In the genomic region with DNA sequence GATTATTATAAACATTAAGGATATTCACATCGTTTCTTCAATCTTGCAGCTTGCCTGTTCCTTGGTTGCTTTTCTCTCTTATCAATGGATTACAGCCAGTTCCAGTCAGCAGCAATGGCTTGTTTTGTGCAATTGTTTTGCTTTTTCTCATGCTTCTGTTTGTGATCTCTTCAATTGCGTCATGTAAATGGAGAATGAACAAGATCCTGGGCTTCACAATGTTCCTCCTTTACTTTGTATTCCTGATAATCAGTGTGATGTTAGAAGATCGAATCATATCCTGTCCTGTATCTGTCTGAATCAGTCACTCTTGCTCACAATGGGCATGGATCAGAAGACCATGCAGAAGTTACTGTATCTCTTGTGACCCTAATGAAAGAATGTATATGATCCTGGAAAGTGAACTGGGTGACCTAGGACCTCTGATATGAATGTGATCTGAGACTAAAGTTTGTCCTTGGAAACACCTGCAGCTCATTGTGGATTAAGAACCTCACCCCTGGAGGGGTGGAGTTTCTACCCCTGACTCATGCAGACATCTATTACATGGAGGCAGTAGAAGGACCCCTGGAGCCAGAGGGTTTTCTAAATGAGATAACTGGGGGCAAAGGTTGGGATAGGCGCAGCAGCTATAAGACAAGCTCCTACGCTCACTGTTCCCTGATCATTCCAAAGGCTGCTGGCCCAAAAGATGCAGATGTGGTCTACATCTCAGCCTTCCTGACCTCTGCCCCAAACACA, we compare ENCODE assay signal across 18 cellular contexts. TPM values are rescaled to one million over a fixed set of nuclear protein-coding genes. Genes with fewer than 3 reads are reported as not detected.
A peak's percentile ranks its signal among the peaks of the same experiment; 100 is the strongest.
DNase-seq lines count a peak whose midpoint lies in the region; ATAC-seq and TF ChIP-seq lines count a peak whose summit lies in the region.
"Had no signal": no experiment of that assay in that cellular context is flagged by ENCODE, and none has a peak within 500 bp of the region (broad histone marks: within the 10 kb centered on the region; RNA-seq: fewer than 3 reads in every experiment).

No MANE protein-coding gene starts in this region.

- no peak overlapping the region for H2AFZ ChIP-seq in GM23248

- in situ Hi-C loops in GM23248 (cut with MboI) (no loop called here), G401 (cut with HindIII; ENCODE audit: low sequenced_read_pairs) (no loop called here), gastrocnemius medialis (cut with MboI; ENCODE audit: low sequenced_read_pairs in 4 of 4) (no loop called here)

- peak overlapping the region; percentile 49 for H3K27ac ChIP-seq in GM23248
- H3K27ac ChIP-seq in naive thymus-derived CD4-positive, alpha-beta T cell (ENCODE audit: low read depth, low read length): no peak overlapping the region
- H3K27ac ChIP-seq in gastrocnemius medialis: no peak overlapping the region
- H3K27ac ChIP-seq: heart left ventricle, prostate gland, testis had no signal

- H3K4me3 ChIP-seq in GM23248: no peak overlapping the region
- no peak overlapping the region for H3K4me3 ChIP-seq in epithelial cell of esophagus (ENCODE audit: low read length)
- H3K4me3 ChIP-seq in naive thymus-derived CD4-positive, alpha-beta T cell (ENCODE audit: low read length): no peak overlapping the region
- no peak overlapping the region for H3K4me3 ChIP-seq in gastrocnemius medialis
- H3K4me3 ChIP-seq: heart left ventricle, left lung, MG63, Peyer's patch, prostate gland, testis had no signal

- no peaks in the 10 kb centered on the region for H3K9me2 ChIP-seq in GM23248 (ENCODE audit: insufficient read depth)

- H3F3A ChIP-seq in GM23248 (ENCODE audit: insufficient read depth): peaks cover 28% of the 10 kb centered on the region

- 61 to 66% methylated on average over 5 of the region's 5 CpGs for WGBS in GM23248 (ENCODE audit: low coverage in 1 of 2, low lambda C conversion rate in 2 of 2, missing lambda C conversion rate in 2 of 2), 2 experiments

- no peaks in the 10 kb centered on the region for H4K20me1 ChIP-seq in GM23248 (ENCODE audit: insufficient read depth)

- TF ChIP-seq CTCF in activated B cell treated with CpG ODN at 0.5 μM for 24 hours (IDR thresholded peaks at IDR 0.05): no peak
- no peak for TF ChIP-seq CTCF in epithelial cell of esophagus (IDR thresholded peaks at IDR 0.05; ENCODE audit: insufficient read depth, low read depth, low read length, missing control alignments)
- no peak for TF ChIP-seq CTCF in gastrocnemius medialis (IDR thresholded peaks at IDR 0.05 in 4 of 5, conservative IDR thresholded peaks at IDR 0.05 in 1 of 5)

- POLR2A ChIA-PET in activated B cell treated with CpG ODN at 0.5 μM for 24 hours (lab: Charles Lee): interaction anchor here (0.6 kb wide), 1 partner anchor 184 kb away, joined by 4 read pairs; no protein-coding TSS in a partner anchor
- POLR2A ChIA-PET in naive thymus-derived CD4-positive, alpha-beta T cell (lab: Charles Lee): no interaction called here

- H3K9me3 Mint-ChIP-seq in activated B cell treated with CpG ODN at 0.5 μM for 24 hours: no peaks in the 10 kb centered on the region
- peaks cover 0 to 2% (median 0%) of the 10 kb centered on the region in 11 donors for H3K9me3 Mint-ChIP-seq in naive thymus-derived CD4-positive, alpha-beta T cell

- H3K36me3 Mint-ChIP-seq in activated B cell treated with CpG ODN at 0.5 μM for 24 hours (ENCODE audit: low read depth): peaks cover 74% of the 10 kb centered on the region
- H3K36me3 Mint-ChIP-seq in naive thymus-derived CD4-positive, alpha-beta T cell: peaks cover 3 to 38% (median 9%) of the 10 kb centered on the region in 5 donors

- H3K36me3 ChIP-seq in GM23248 (ENCODE audit: low read depth) (no peaks in the 10 kb centered on the region), gastrocnemius medialis (peaks cover 0 to 23% of the 10 kb centered on the region in 2 donors)
- peaks cover 0 to 29% (median 6%) of the 10 kb centered on the region in 3 experiments for H3K36me3 ChIP-seq in naive thymus-derived CD4-positive, alpha-beta T cell (ENCODE audit: control insufficient read depth in 2 of 3, insufficient read depth in 3 of 3, low read length in 3 of 3)
- H3K36me3 ChIP-seq: prostate gland had no signal

- ATAC-seq in activated B cell treated with CpG ODN at 0.5 μM for 24 hours (ENCODE audit: low read depth) (no peak), gastrocnemius medialis (no peak)
- ATAC-seq in naive thymus-derived CD4-positive, alpha-beta T cell: no peak
- ATAC-seq: activated CD4-positive, CD25-positive, alpha-beta regulatory T cell treated with anti-CD3 and anti-CD28 coated beads, Interleukin-2, amount 50 U/mL, for 24 hours; left lung had no signal

- peak overlapping the region; percentile 63 for H3K4me2 ChIP-seq in GM23248 (ENCODE audit: unreplicated experiment)

- H3K4me1 ChIP-seq in GM23248 (ENCODE audit: insufficient read depth) (peaks cover 30% of the 10 kb centered on the region), gastrocnemius medialis (no peaks in the 10 kb centered on the region)
- H3K4me1 ChIP-seq in naive thymus-derived CD4-positive, alpha-beta T cell (ENCODE audit: control insufficient read depth in 2 of 2, insufficient read depth in 2 of 2, low read length in 2 of 2): no peaks in the 10 kb centered on the region
- H3K4me1 ChIP-seq: left lung, Peyer's patch, prostate gland, testis had no signal

- H3K27ac Mint-ChIP-seq in activated B cell treated with CpG ODN at 0.5 μM for 24 hours: peak overlapping the region; percentile 0
- peak overlapping the region in 5 of 9 donors; percentile 2 to 34 (median 5) for H3K27ac Mint-ChIP-seq in naive thymus-derived CD4-positive, alpha-beta T cell

- intact Hi-C loops in activated B cell treated with CpG ODN at 0.5 μM for 24 hours (cut with micrococcal nuclease): no loop called here
- intact Hi-C loops in naive thymus-derived CD4-positive, alpha-beta T cell (cut with micrococcal nuclease): no loop called here
- intact Hi-C loops in gastrocnemius medialis (cut with DNase I; ENCODE audit: low total_unique reads): no loop called here

- H3K9me3 ChIP-seq in GM23248 (ENCODE audit: low read depth) (no peaks in the 10 kb centered on the region), gastrocnemius medialis (no peaks in the 10 kb centered on the region)
- H3K9me3 ChIP-seq in naive thymus-derived CD4-positive, alpha-beta T cell (ENCODE audit: control insufficient read depth in 2 of 3, low read length in 3 of 3): no peaks in the 10 kb centered on the region
- H3K9me3 ChIP-seq: heart left ventricle, left lung, MG63, Peyer's patch, prostate gland, testis had no signal

- H3K4me3 Mint-ChIP-seq in activated B cell treated with CpG ODN at 0.5 μM for 24 hours: no peak overlapping the region
- no peak overlapping the region for H3K4me3 Mint-ChIP-seq in naive thymus-derived CD4-positive, alpha-beta T cell

- peak; percentile 28 for DNase-seq in GM23248
- no peak for DNase-seq in activated B cell treated with CpG ODN at 0.5 μM for 24 hours
- DNase-seq in epithelial cell of esophagus (ENCODE audit: low read depth): peak; percentile 14
- no peak for DNase-seq in naive thymus-derived CD4-positive, alpha-beta T cell
- DNase-seq in G401 (ENCODE audit: low spot score): no peak
- no peak for DNase-seq in gastrocnemius medialis
- DNase-seq in ureter (ENCODE audit: low spot score): no peak
- DNase-seq: effector CD4-positive, alpha-beta T cell; GDM1; heart left ventricle; left lung; MG63; NCI-H1930; NCI-H524 treated with DMSO at 0.1 percent for 48 hours; Peyer's patch; testis had no signal

- H3K79me2 ChIP-seq in GM23248 (ENCODE audit: insufficient read depth): no peaks in the 10 kb centered on the region

- CTCF ChIA-PET in activated B cell treated with CpG ODN at 0.5 μM for 24 hours (lab: Charles Lee): no interaction called here
- CTCF ChIA-PET in naive thymus-derived CD4-positive, alpha-beta T cell (lab: Charles Lee): interaction anchor here (0.6 kb wide), 1 partner anchor 212 kb away, joined by 3 read pairs; no protein-coding TSS in a partner anchor

- TF ChIP-seq POLR2A in gastrocnemius medialis (IDR thresholded peaks at IDR 0.05): no peak

- no peaks in the 10 kb centered on the region for H3K27me3 ChIP-seq in GM23248 (replicated peaks; ENCODE audit: insufficient read depth)
- H3K27me3 ChIP-seq in naive thymus-derived CD4-positive, alpha-beta T cell (ENCODE audit: control insufficient read depth in 2 of 2, insufficient read depth in 2 of 2, low read length in 2 of 2): no peaks in the 10 kb centered on the region
- no peaks in the 10 kb centered on the region for H3K27me3 ChIP-seq in gastrocnemius medialis
- H3K27me3 ChIP-seq: heart left ventricle, left lung, MG63, Peyer's patch, testis had no signal

- H3K27me3 Mint-ChIP-seq in activated B cell treated with CpG ODN at 0.5 μM for 24 hours: no peaks in the 10 kb centered on the region
- H3K27me3 Mint-ChIP-seq in naive thymus-derived CD4-positive, alpha-beta T cell: no peaks in the 10 kb centered on the region

- H3K9ac ChIP-seq in GM23248: no peak overlapping the region

- H3K4me1 Mint-ChIP-seq in activated B cell treated with CpG ODN at 0.5 μM for 24 hours: peaks cover 10% of the 10 kb centered on the region
- H3K4me1 Mint-ChIP-seq in naive thymus-derived CD4-positive, alpha-beta T cell: peaks cover 0 to 6% (median 0%) of the 10 kb centered on the region in 7 donors

RNA-seq across cellular contexts. Expression of a gene that starts 32.2 kb away (rescaled TPM):
- 7.2 and 10.5 TPM in 2 replicates for total RNA-seq in GM23248 (2014; rRNA removed; shearing (Covaris generic))
- polyA plus RNA-seq in GM23248 (2016; fragmentation: Nextera tagmentation; extraction: Ambion mirVana): 2.1 and 4.9 TPM in 2 replicates
- total RNA-seq in activated B cell treated with CpG ODN at 0.5 μM for 24 hours (3.6 and 4.6 TPM in 2 replicates), gastrocnemius medialis (under 1 TPM; 0.41 to 0.81 (median 0.69) TPM), ureter (24.9 TPM)
- total RNA-seq in naive thymus-derived CD4-positive, alpha-beta T cell: 1 to 10 TPM; 4.1 to 5.6 (median 5.2) TPM
- 1 to 10 TPM; 1.9 to 3.6 TPM for polyA plus RNA-seq in naive thymus-derived CD4-positive, alpha-beta T cell
- total RNA-seq in G401 (2014; rRNA removed; shearing (Covaris generic)): 7.9 and 8.2 TPM in 2 replicates

RNA-seq across cellular contexts. Expression of a gene that starts 43.0 kb away (rescaled TPM):
- total RNA-seq in GM23248 (2014; rRNA removed; shearing (Covaris generic)): 23.1 and 41.4 TPM in 2 replicates
- 31.7 and 34.3 TPM in 2 replicates for polyA plus RNA-seq in GM23248 (2016; fragmentation: Nextera tagmentation; extraction: Ambion mirVana)
- total RNA-seq in activated B cell treated with CpG ODN at 0.5 μM for 24 hours (37.6 and 41.2 TPM in 2 replicates), gastrocnemius medialis (10 to 100 TPM; 11.9 to 20.0 (median 14.8) TPM), ureter (57.2 TPM)
- 10 to 100 TPM; 19.1 to 38.3 (median 35.9) TPM for total RNA-seq in naive thymus-derived CD4-positive, alpha-beta T cell
- polyA plus RNA-seq in naive thymus-derived CD4-positive, alpha-beta T cell: 10 to 100 TPM; 16.0 to 35.0 TPM
- 28.5 and 46.2 TPM in 2 replicates for total RNA-seq in G401 (2014; rRNA removed; shearing (Covaris generic))

Comparison
In these comparisons a context has a peak if more than half of its experiments do, and no peak if none do; other contexts are left out.
1. DNase-seq: peak in GM23248 (single experiment) and epithelial cell of esophagus (single experiment); none in activated B cell treated with CpG ODN at 0.5 μM for 24 hours (single experiment), naive thymus-derived CD4-positive, alpha-beta T cell (0 of 9), G401 (single experiment), gastrocnemius medialis (0 of 2) and ureter (single experiment).